In genomic region chr2:27724905-27725693, GRCh38 we compare ENCODE assay signal across 14 cellular contexts. TPM values are rescaled to one million over a fixed set of nuclear protein-coding genes. Genes with fewer than 3 reads are reported as not detected.
A peak's percentile ranks its signal among the peaks of the same experiment; 100 is the strongest.
DNase-seq lines count a peak whose midpoint lies in the region; ATAC-seq, FAIRE-seq and TF ChIP-seq lines count a peak whose summit lies in the region.
"Had no signal": no experiment of that assay in that cellular context is flagged by ENCODE, and none has a peak within 500 bp of the region (broad histone marks: within the 10 kb centered on the region; RNA-seq: fewer than 3 reads in every experiment).

No MANE protein-coding gene starts in this region.

- no peak overlapping the region for H3K4me3 ChIP-seq in A549
- H3K4me3 ChIP-seq in foreskin fibroblast (ENCODE audit: low read depth in 1 of 2, low read length in 2 of 2): no peak overlapping the region
- H3K4me3 ChIP-seq in ovary: no peak overlapping the region
- no peak overlapping the region for H3K4me3 ChIP-seq in body of pancreas
- H3K4me3 ChIP-seq in MM.1S (ENCODE audit: low read length): no peak overlapping the region
- H3K4me3 ChIP-seq: SJSA1 had no signal

- H3K4me1 ChIP-seq in A549: peaks cover 59% of the 10 kb centered on the region
- peaks cover 10% of the 10 kb centered on the region for H3K4me1 ChIP-seq in ovary (ENCODE audit: insufficient read depth)
- peaks cover 8% of the 10 kb centered on the region for H3K4me1 ChIP-seq in body of pancreas
- H3K4me1 ChIP-seq in MM.1S (ENCODE audit: low read length): no peaks in the 10 kb centered on the region
- H3K4me1 ChIP-seq: parathyroid adenoma had no signal

- TF ChIP-seq CTCF in A549 (IDR thresholded peaks at IDR 0.05): no peak
- no peak for TF ChIP-seq CTCF in WTC11 (IDR thresholded peaks at IDR 0.05)
- TF ChIP-seq CTCF in foreskin fibroblast (IDR thresholded peaks at IDR 0.05; ENCODE audit: low read depth, low read length): no peak
- TF ChIP-seq CTCF in ovary (IDR thresholded peaks at IDR 0.05): no peak
- TF ChIP-seq CTCF in body of pancreas (IDR thresholded peaks at IDR 0.05): no peak
- no peak for TF ChIP-seq CTCF in MM.1S (IDR thresholded peaks at IDR 0.05; ENCODE audit: low read length)

- FAIRE-seq in A549 (lab: Jason Lieb, UNC) (no peak), RCC 7860 (lab: Jason Lieb, UNC) (no peak)
- FAIRE-seq: GM19239 had no signal

- no peaks in the 10 kb centered on the region for H3F3A ChIP-seq in MM.1S (ENCODE audit: insufficient read depth, low read length)

- H3K4me2 ChIP-seq in A549 (peak overlapping the region; percentile 75), MM.1S (ENCODE audit: low read depth, low read length) (no peak overlapping the region)

- WGBS in A549 (ENCODE audit: missing lambda C conversion rate): 46% methylated on average over 5 of the region's 5 CpGs
- 22 to 35% (median 32%) methylated on average over 5 of the region's 5 CpGs for WGBS in ovary, 3 donors
- WGBS in body of pancreas, 2 donors: 62 to 69% methylated on average over 5 of the region's 5 CpGs

- CTCF ChIA-PET in A549 (lab: Yijun Ruan, JAX) (interaction anchor here (0.6 to 14.1 kb wide), 16 partner anchors 10 to 721 kb away, joined by 3 to 167 read pairs (median 5); no protein-coding TSS in a partner anchor), WTC11 (lab: Charles Lee) (interaction anchor here (2.1 to 4.5 kb wide), 4 partner anchors 11 to 689 kb away, joined by 16 to 72 read pairs (median 32); no protein-coding TSS in a partner anchor)

- H3K27ac Mint-ChIP-seq in WTC11: peak overlapping the region; percentile 13
- H3K27ac Mint-ChIP-seq: activated naive CD8-positive, alpha-beta T cell treated with anti-CD3 and anti-CD28 coated beads, Interleukin-2, amount 50 U/mL, for 24 hours had no signal

- TF ChIP-seq POLR2A in A549 (IDR thresholded peaks at IDR 0.05; ENCODE audit: low read length) (no peak), ovary (IDR thresholded peaks at IDR 0.05) (peak; percentile 24), body of pancreas (IDR thresholded peaks at IDR 0.05) (no peak)

- no peaks in the 10 kb centered on the region for H3K9me2 ChIP-seq in MM.1S (replicated peaks; ENCODE audit: insufficient read depth, low read length)

- H3K36me3 ChIP-seq in ovary (no peaks in the 10 kb centered on the region), body of pancreas (replicated peaks in 1 of 2; ENCODE audit: insufficient read depth in 1 of 2, low read depth in 2 of 2) (no peaks in the 10 kb centered on the region), MM.1S (replicated peaks; ENCODE audit: insufficient read depth, low read length) (no peaks in the 10 kb centered on the region)
- H3K36me3 ChIP-seq: SJSA1 had no signal

- H2AFZ ChIP-seq in MM.1S (ENCODE audit: low read length): no peak overlapping the region
- H2AFZ ChIP-seq: parathyroid adenoma had no signal

- H3K4me3 Mint-ChIP-seq in WTC11: no peak overlapping the region
- H3K4me3 Mint-ChIP-seq: activated naive CD8-positive, alpha-beta T cell treated with anti-CD3 and anti-CD28 coated beads, Interleukin-2, amount 50 U/mL, for 24 hours had no signal

- H3K4me1 Mint-ChIP-seq in WTC11: peaks cover 21% of the 10 kb centered on the region

- POLR2A ChIA-PET in A549 (lab: Yijun Ruan, JAX): interaction anchor here (1.0 to 1.6 kb wide), 2 partner anchors 46 kb away, joined by 3 to 5 read pairs; partner anchors contain the start of gene MRPL33
- POLR2A ChIA-PET in WTC11 (lab: Charles Lee): no interaction called here

- H3K27me3 Mint-ChIP-seq in WTC11 (ENCODE audit: low read depth): no peaks in the 10 kb centered on the region

- H3K9me3 ChIP-seq in A549 (no peaks in the 10 kb centered on the region), ovary (no peaks in the 10 kb centered on the region), body of pancreas (no peaks in the 10 kb centered on the region), MM.1S (replicated peaks; ENCODE audit: insufficient read depth, low read length) (no peaks in the 10 kb centered on the region)
- H3K9me3 ChIP-seq: SJSA1 had no signal

- H4K20me1 ChIP-seq in MM.1S (ENCODE audit: insufficient read depth, low read length): no peaks in the 10 kb centered on the region

- H3K9ac ChIP-seq in MM.1S (ENCODE audit: low read length): no peak overlapping the region
- H3K9ac ChIP-seq: parathyroid adenoma had no signal

- intact Hi-C loops in ovary (cut with DNase I): loop anchor here in 3 of 4 donors (5.0 to 10.0 kb wide), 4 partner anchors 50 to 672 kb away; partner anchors contain the start of genes FOSL2 (in 1 of the 3) and MRPL33 (in 1 of the 3)
- intact Hi-C loops in body of pancreas (cut with DNase I): no loop called here

- H3K27me3 ChIP-seq in ovary (peaks cover 2% of the 10 kb centered on the region), body of pancreas (no peaks in the 10 kb centered on the region), MM.1S (replicated peaks; ENCODE audit: insufficient read depth, low read length) (no peaks in the 10 kb centered on the region)
- H3K27me3 ChIP-seq: SJSA1 had no signal

- H3K36me3 Mint-ChIP-seq in WTC11: no peaks in the 10 kb centered on the region

- H3K79me2 ChIP-seq in MM.1S (ENCODE audit: low read length): no peaks in the 10 kb centered on the region
- H3K79me2 ChIP-seq: parathyroid adenoma had no signal

- no peak for ATAC-seq in A549
- peak; percentile 11; the same call in 1 of the 2 replicates for ATAC-seq in WTC11
- no peak for ATAC-seq in body of pancreas
- ATAC-seq: activated naive CD8-positive, alpha-beta T cell treated with anti-CD3 and anti-CD28 coated beads, Interleukin-2, amount 50 U/mL, for 24 hours had no signal

- no peaks in the 10 kb centered on the region for H3K9me3 Mint-ChIP-seq in WTC11
- H3K9me3 Mint-ChIP-seq: activated naive CD8-positive, alpha-beta T cell treated with anti-CD3 and anti-CD28 coated beads, Interleukin-2, amount 50 U/mL, for 24 hours had no signal

- H3K27ac ChIP-seq in A549 (peak overlapping the region; percentile 93 to 98), ovary (peak overlapping the region; percentile 79 to 80), body of pancreas (no peak overlapping the region), MM.1S (ENCODE audit: low read length) (no peak overlapping the region)
- H3K27ac ChIP-seq: parathyroid adenoma, SJSA1 had no signal

- TF ChIP-seq EP300 in A549 (IDR thresholded peaks at IDR 0.05): no peak
- TF ChIP-seq EP300 in ovary (IDR thresholded peaks at IDR 0.05): no peak

- no peak for TF ChIP-seq RAD21 in A549 (conservative IDR thresholded peaks at IDR 0.05 in 1 of 2, IDR thresholded peaks at IDR 0.05 in 1 of 2)

- DNase-seq in A549 (ENCODE audit: low read depth in 1 of 2, low spot score in 1 of 2) (peak in 1 of 2 experiments; percentile 58), WTC11 (ENCODE audit: low spot score) (no peak), foreskin fibroblast (peak; percentile 58 to 77), ovary (peak in 2 of 5 donors; percentile 66 to 68), GM19238 (ENCODE audit: insufficient read length, low spot score) (no peak), body of pancreas (no peak), RCC 7860 (ENCODE audit: low spot score) (no peak), MM.1S (no peak)
- DNase-seq: activated CD4-positive, alpha-beta T cell treated with anti-CD3 and anti-CD28 coated beads for 48 hours; activated naive CD8-positive, alpha-beta T cell treated with anti-CD3 and anti-CD28 coated beads, Interleukin-2, amount 50 U/mL, for 24 hours; NCI-H1930 had no signal

TF ChIP-seq in A549, 52 proteins besides CTCF, POLR2A, EP300 and RAD21:
- no peak for TF ChIP-seq NPAS2 (CRISPR knock-in tag; IDR thresholded peaks at IDR 0.05; ENCODE audit: borderline replicate concordance)
- peak; percentile 35; the same call in 1 of the 2 replicates for TF ChIP-seq E2F6 (IDR thresholded peaks at IDR 0.05; ENCODE audit: borderline replicate concordance, low read depth)

TF ChIP-seq in WTC11, 78 proteins besides CTCF, POLR2A, EP300 and RAD21:
- TF ChIP-seq RORB (CRISPR knock-in tag; IDR thresholded peaks at IDR 0.05) (no peak), JUN (CRISPR knock-in tag; IDR thresholded peaks at IDR 0.05) (no peak), TEAD1 (CRISPR knock-in tag; IDR thresholded peaks at IDR 0.05) (no peak), CREM (CRISPR knock-in tag; IDR thresholded peaks at IDR 0.05) (no peak), ATF6 (CRISPR knock-in tag; IDR thresholded peaks at IDR 0.05) (no peak), GABPB1 (CRISPR knock-in tag; IDR thresholded peaks at IDR 0.05) (peak; percentile 37; the same call in 1 of the 2 replicates)

RNA-seq across cellular contexts. Expression of gene MRPL33, which starts 46.4 kb away (rescaled TPM):
- 171 and 287 TPM in 2 replicates for polyA plus RNA-seq in A549 (2011; rRNA removed)
- 89.0 and 108 TPM in 2 replicates for polyA plus RNA-seq in A549 (2012; cell fraction: cytosol; rRNA removed)
- 16.2 and 28.5 TPM in 2 replicates for polyA plus RNA-seq in A549 (2012; cell fraction: nucleus; rRNA removed)
- polyA plus RNA-seq in A549 (2017; fragmentation: RNase III; extraction: RNeasy Plus Mini Kit Qiagen cat#74134 plus additional on column Dnase treatment): 492 to 595 TPM (median 497 TPM) in 3 replicates
- polyA minus RNA-seq in A549 (2011; rRNA and poly(A)+ RNA removed): 11.8 and 17.2 TPM in 2 replicates
- 52.5 to 60.6 TPM (median 58.3 TPM) in 3 replicates for total RNA-seq in WTC11 (2021)
- 100 to 1,000 TPM in 2 of 7 donors, 10 to 100 TPM in 5; 50.5 to 185 (median 62.4) TPM for total RNA-seq in ovary
- 100 to 1,000 TPM; 141 to 246 TPM for polyA plus RNA-seq in ovary
- 10 to 100 TPM; 26.5 to 92.0 TPM for total RNA-seq in body of pancreas

Comparison
In these comparisons a context has a peak if more than half of its experiments do, and no peak if none do; other contexts are left out.
1. DNase-seq: peak in foreskin fibroblast (2 of 2); none in WTC11 (single experiment), GM19238 (single experiment), body of pancreas (0 of 4), RCC 7860 (single experiment) and MM.1S (single experiment).
2. H3K27ac ChIP-seq: peak in A549 (2 of 2) and ovary (2 of 2); none in body of pancreas (0 of 4) and MM.1S (single experiment).